In genomic region chrX:2707334-2707760, GRCh38 we compare ENCODE assay signal across 8 cellular contexts. TPM values are rescaled to one million over a fixed set of nuclear protein-coding genes. Genes with fewer than 3 reads are reported as not detected.
DNase-seq lines count a peak whose midpoint lies in the region; ATAC-seq and TF ChIP-seq lines count a peak whose summit lies in the region.

No MANE protein-coding gene starts in this region.

- H3K27me3 ChIP-seq in colonic mucosa = no peaks in the 10 kb centered on the region

- no peaks in the 10 kb centered on the region for H3K9me3 Mint-ChIP-seq in stimulated activated naive CD8-positive, alpha-beta T cell treated with anti-CD3 and anti-CD28 coated beads, Interleukin-15, amount 100 ng/mL, for 72 hours

- H3K9me3 ChIP-seq in colonic mucosa = no peaks in the 10 kb centered on the region

- peaks cover 8% of the 10 kb centered on the region for H3K4me1 ChIP-seq in colonic mucosa

- peaks cover 91% of the 10 kb centered on the region for H3K4me1 Mint-ChIP-seq in stimulated activated naive CD8-positive, alpha-beta T cell treated with anti-CD3 and anti-CD28 coated beads, Interleukin-15, amount 100 ng/mL, for 72 hours

- intact Hi-C loops in colonic mucosa (cut with DNase I) = no loop called here

- DNase-seq in SW480 (ENCODE audit: low spot score) (peak; percentile 54), colonic mucosa (peak; percentile 47), medulla oblongata (ENCODE audit: extremely low spot score) (peak; percentile 62), DMS53 (lab: John Stamatoyannopoulos, UW) (no peak), hypothalamus (lab: John Stamatoyannopoulos, UW) (no peak)
- peak; percentile 56 to 85 for DNase-seq in stimulated activated naive CD8-positive, alpha-beta T cell treated with anti-CD3 and anti-CD28 coated beads, Interleukin-15, amount 100 ng/mL, for 72 hours

- no peaks in the 10 kb centered on the region for H3K27me3 Mint-ChIP-seq in stimulated activated naive CD8-positive, alpha-beta T cell treated with anti-CD3 and anti-CD28 coated beads, Interleukin-15, amount 100 ng/mL, for 72 hours

- H3K4me3 Mint-ChIP-seq in stimulated activated naive CD8-positive, alpha-beta T cell treated with anti-CD3 and anti-CD28 coated beads, Interleukin-15, amount 100 ng/mL, for 72 hours = peak overlapping the region; percentile 67 to 75

- H3K27ac Mint-ChIP-seq in stimulated activated naive CD8-positive, alpha-beta T cell treated with anti-CD3 and anti-CD28 coated beads, Interleukin-15, amount 100 ng/mL, for 72 hours = peak overlapping the region; percentile 74 to 89

- no peak for TF ChIP-seq CTCF in colonic mucosa (IDR thresholded peaks at IDR 0.05)

- no peak overlapping the region for H3K27ac ChIP-seq in colonic mucosa

- H3K4me3 ChIP-seq in colonic mucosa = no peak overlapping the region

- no peak overlapping the region for H3K9ac ChIP-seq in colonic mucosa (ENCODE audit: low read depth in 2 of 2, low read length in 2 of 2)

- ATAC-seq in GM18868 (IDR thresholded peaks at IDR 0.05; ENCODE audit: unreplicated experiment) = peak; percentile 90
- peak; percentile 86 for ATAC-seq in HG03045 (IDR thresholded peaks at IDR 0.05; ENCODE audit: unreplicated experiment)
- peak; percentile 78 for ATAC-seq in stimulated activated naive CD8-positive, alpha-beta T cell treated with anti-CD3 and anti-CD28 coated beads, Interleukin-15, amount 100 ng/mL, for 72 hours

- no peaks in the 10 kb centered on the region for H3K36me3 ChIP-seq in colonic mucosa

RNA-seq across cellular contexts. Expression of gene CD99, which starts 16.3 kb away (rescaled TPM):
- 100 to 1,000 TPM; 168 to 202 TPM for total RNA-seq in colonic mucosa

RNA-seq across cellular contexts. Expression of gene XG, which starts 44.5 kb away (rescaled TPM):
- total RNA-seq in colonic mucosa = under 1 TPM in 1 of 2 donors, not detected in 1; 0.50 TPM

Comparison
In these comparisons a context has a peak if more than half of its experiments do, and no peak if none do; other contexts are left out.
1. DNase-seq: peak in SW480 (single experiment), colonic mucosa (single experiment), medulla oblongata (single experiment) and stimulated activated naive CD8-positive, alpha-beta T cell treated with anti-CD3 and anti-CD28 coated beads, Interleukin-15, amount 100 ng/mL, for 72 hours (2 of 2); none in DMS53 (single experiment) and hypothalamus (0 of 51).
2. Peak in every context shown above with its lines, with median percentiles within 50 percentile points of each other: ATAC-seq.